In genomic region chr16:19710191-19710908, GRCh38 we compare ENCODE assay signal across 1 cellular context.
A peak's percentile ranks its signal among the peaks of the same experiment; 100 is the strongest.
TF ChIP-seq lines count a peak whose summit lies in the region.

No MANE protein-coding gene starts in this region.

TF ChIP-seq in K562, 482 proteins besides CTCF, POLR2A, EP300 and RAD21 (continued from another document and continues in another):
- TF ChIP-seq ETS1 (conservative IDR thresholded peaks at IDR 0.05; ENCODE audit: control insufficient read depth, low read depth, low read length) (no peak), CLOCK (CRISPR knock-in tag; IDR thresholded peaks at IDR 0.05; ENCODE audit: borderline replicate concordance) (no peak), RCOR1 (IDR thresholded peaks at IDR 0.05; ENCODE audit: borderline replicate concordance in 1 of 2, low read depth in 2 of 2, low read length in 2 of 2) (no peak), SUPT5H (IDR thresholded peaks at IDR 0.05) (no peak), TEAD1 (CRISPR knock-in tag; IDR thresholded peaks at IDR 0.05) (no peak), NFIX (CRISPR knock-in tag; IDR thresholded peaks at IDR 0.05; ENCODE audit: low read depth) (no peak), HNRNPL (IDR thresholded peaks at IDR 0.05; ENCODE audit: low read depth, low read length) (no peak), CBFA2T2 (conservative IDR thresholded peaks at IDR 0.05) (peak; percentile 49), ARID1B (IDR thresholded peaks at IDR 0.05) (peak; percentile 81), NR4A1 (CRISPR knock-in tag; IDR thresholded peaks at IDR 0.05) (no peak), NR4A1 (tag; IDR thresholded peaks at IDR 0.05) (no peak), SPI1 (IDR thresholded peaks at IDR 0.05; ENCODE audit: borderline replicate concordance, low read depth, low read length) (peak; percentile 35; the same call in 1 of the 2 replicates), CREB3L1 (IDR thresholded peaks at IDR 0.05; ENCODE audit: borderline replicate concordance, low read depth) (no peak), FOXO4 (CRISPR knock-in tag; IDR thresholded peaks at IDR 0.05) (no peak), GTF2F1 (IDR thresholded peaks at IDR 0.05; ENCODE audit: low read depth, low read length) (no peak), HDAC1 (IDR thresholded peaks at IDR 0.05) (no peak; a peak in 1 of 4 replicates), GATAD2A (IDR thresholded peaks at IDR 0.05) (no peak), PML (IDR thresholded peaks at IDR 0.05; ENCODE audit: low read length) (no peak), HNRNPK (IDR thresholded peaks at IDR 0.05; ENCODE audit: low read depth, low read length, poor library complexity, severe bottlenecking) (no peak), HSF4 (CRISPR knock-in tag; IDR thresholded peaks at IDR 0.05; ENCODE audit: borderline replicate concordance) (no peak), MEF2A (IDR thresholded peaks at IDR 0.05; ENCODE audit: control insufficient read depth, low read depth, low read length) (no peak), ZNF592 (IDR thresholded peaks at IDR 0.05) (0 out of 2 replicates have a peak, but pooled peaks have one; percentile 23), ARID2 (IDR thresholded peaks at IDR 0.05) (no peak), HINFP (tag; conservative IDR thresholded peaks at IDR 0.05; ENCODE audit: low read depth) (no peak), PRDM10 (IDR thresholded peaks at IDR 0.05; ENCODE audit: partially characterized antibody) (no peak), SRSF1 (IDR thresholded peaks at IDR 0.05; ENCODE audit: low read depth, low read length) (no peak), MEIS2 (IDR thresholded peaks at IDR 0.05; ENCODE audit: partially characterized antibody) (peak; percentile 42), NCOA1 (IDR thresholded peaks at IDR 0.05; ENCODE audit: low read depth) (no peak), ATF3 (IDR thresholded peaks at IDR 0.05) (no peak), ATF3 (CRISPR knock-in tag; conservative IDR thresholded peaks at IDR 0.05) (no peak), SMARCE1 (IDR thresholded peaks at IDR 0.05) (peak; percentile 25; the same call in 1 of the 2 replicates), ZNF311 (CRISPR knock-in tag; IDR thresholded peaks at IDR 0.05) (no peak), BACH1 (tag; IDR thresholded peaks at IDR 0.05) (no peak), CUX1 (CRISPR knock-in tag; IDR thresholded peaks at IDR 0.05) (no peak), IFI16 (CRISPR knock-in tag; IDR thresholded peaks at IDR 0.05) (no peak), SRF (CRISPR knock-in tag; IDR thresholded peaks at IDR 0.05) (no peak), SIX5 (IDR thresholded peaks at IDR 0.05; ENCODE audit: borderline replicate concordance in 1 of 2, insufficient read depth in 1 of 2, low read depth in 1 of 2, low read length in 2 of 2) (no peak)
